In the genomic region with DNA sequence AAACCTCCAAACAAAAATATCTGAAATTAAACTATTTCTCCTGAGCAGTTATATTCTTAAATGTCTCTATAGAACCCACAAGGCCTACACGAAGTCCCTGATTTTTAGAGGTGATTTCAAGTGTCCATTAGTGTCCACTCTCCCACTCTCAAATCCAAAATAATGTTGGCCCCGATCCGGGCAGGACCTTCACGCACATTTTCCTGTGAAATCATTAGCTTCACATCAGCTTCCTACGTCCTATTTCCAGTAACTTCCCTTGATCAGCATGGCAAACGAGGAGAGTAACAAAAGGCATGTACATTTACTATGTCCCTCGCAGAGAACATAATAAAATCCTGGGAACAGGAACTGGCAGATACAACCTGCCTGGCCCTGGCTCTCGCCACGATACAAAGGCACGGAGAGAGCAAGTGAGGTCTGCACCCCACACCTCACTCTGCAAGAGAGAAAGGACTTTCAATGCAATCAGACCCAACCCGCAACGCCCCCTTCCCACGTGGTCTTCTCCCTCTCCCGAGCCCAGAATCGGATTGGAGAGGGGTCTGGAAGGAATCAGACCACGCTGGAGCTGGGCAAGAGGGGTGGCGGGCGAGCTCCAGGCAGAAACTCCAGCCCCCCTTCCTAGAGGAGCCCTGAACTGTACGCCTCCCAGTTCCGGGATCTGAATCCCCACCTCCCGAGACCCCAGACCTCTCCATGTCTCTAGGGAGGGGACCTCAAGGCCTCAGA, we compare ENCODE assay signal across 1 cellular context.
A peak's percentile ranks its signal among the peaks of the same experiment; 100 is the strongest.
TF ChIP-seq lines count a peak whose summit lies in the region.

No MANE protein-coding gene starts in this region.

TF ChIP-seq in A549, 52 proteins besides CTCF, POLR2A, EP300 and RAD21 (continued from another document):
- TF ChIP-seq, protein P1, sequence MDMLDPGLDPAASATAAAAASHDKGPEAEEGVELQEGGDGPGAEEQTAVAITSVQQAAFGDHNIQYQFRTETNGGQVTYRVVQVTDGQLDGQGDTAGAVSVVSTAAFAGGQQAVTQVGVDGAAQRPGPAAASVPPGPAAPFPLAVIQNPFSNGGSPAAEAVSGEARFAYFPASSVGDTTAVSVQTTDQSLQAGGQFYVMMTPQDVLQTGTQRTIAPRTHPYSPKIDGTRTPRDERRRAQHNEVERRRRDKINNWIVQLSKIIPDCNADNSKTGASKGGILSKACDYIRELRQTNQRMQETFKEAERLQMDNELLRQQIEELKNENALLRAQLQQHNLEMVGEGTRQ (IDR thresholded peaks at IDR 0.05): peak; percentile 60
- TF ChIP-seq, protein P2, sequence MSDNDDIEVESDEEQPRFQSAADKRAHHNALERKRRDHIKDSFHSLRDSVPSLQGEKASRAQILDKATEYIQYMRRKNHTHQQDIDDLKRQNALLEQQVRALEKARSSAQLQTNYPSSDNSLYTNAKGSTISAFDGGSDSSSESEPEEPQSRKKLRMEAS (IDR thresholded peaks at IDR 0.05): peak; percentile 65; the same call in 1 of the 2 replicates
